In the genomic region with DNA sequence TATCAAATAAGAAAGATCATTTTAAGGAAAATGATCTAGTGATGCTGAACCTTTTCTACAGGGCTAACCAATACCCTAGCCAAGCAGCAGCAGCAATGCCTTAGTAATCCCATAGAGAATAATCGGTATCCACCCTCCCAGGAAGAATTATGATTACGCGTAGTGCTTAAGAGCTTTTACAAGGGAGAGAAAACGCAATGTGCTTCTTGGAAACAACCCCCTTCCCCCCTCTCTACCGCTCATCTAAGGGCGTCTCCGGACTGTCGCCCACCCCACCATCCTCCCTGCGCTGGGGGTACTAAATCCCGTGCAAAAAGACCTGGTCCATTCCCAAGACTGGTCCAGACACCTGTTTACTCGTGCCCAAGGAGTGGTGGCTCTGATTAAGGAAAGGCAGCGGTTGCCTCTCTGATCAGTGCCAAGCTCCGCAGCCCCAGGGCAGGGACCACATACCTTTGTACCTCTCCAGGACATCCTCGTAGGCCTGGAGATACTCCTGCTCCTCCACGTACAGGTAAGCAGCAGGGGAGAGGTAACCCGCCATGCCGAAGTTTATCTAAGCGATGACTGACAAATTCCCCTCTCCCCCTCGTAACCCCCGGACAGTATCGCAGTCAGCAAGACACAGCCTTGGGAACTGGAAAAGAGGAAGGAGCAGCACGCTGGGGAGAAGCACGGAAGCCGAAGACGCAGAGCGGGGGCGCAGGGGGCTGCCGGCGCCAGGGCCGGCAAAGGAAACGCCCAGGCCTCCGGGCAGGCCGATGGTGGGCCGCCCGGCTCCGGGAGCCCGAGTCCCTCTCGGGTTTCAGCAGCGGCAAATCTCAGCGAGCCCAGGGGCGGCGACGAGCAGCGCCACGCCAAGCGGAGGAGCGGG, we compare ENCODE assay signal across 8 cellular contexts.
DNase-seq lines count a peak whose midpoint lies in the region; ATAC-seq and TF ChIP-seq lines count a peak whose summit lies in the region.

No MANE protein-coding gene starts in this region.

- no peaks in the 10 kb centered on the region for H3K9me3 ChIP-seq in left ventricle myocardium inferior (replicated peaks)

- peak; percentile 29 for ATAC-seq in HG02852 (IDR thresholded peaks at IDR 0.05; ENCODE audit: unreplicated experiment)

- H3K4me3 Mint-ChIP-seq in activated naive CD8-positive, alpha-beta T cell treated with anti-CD3 and anti-CD28 coated beads for 36 hours, result peak overlapping the region; percentile 83

- no peaks in the 10 kb centered on the region for H3K9me3 Mint-ChIP-seq in activated naive CD8-positive, alpha-beta T cell treated with anti-CD3 and anti-CD28 coated beads for 36 hours

- H3K27ac Mint-ChIP-seq in activated naive CD8-positive, alpha-beta T cell treated with anti-CD3 and anti-CD28 coated beads for 36 hours, result no peak overlapping the region

- DNase-seq in A172 (ENCODE audit: low spot score) (peak; percentile 46), GM12865 (ENCODE audit: low read depth) (peak; percentile 52), NCI-H345 (lab: John Stamatoyannopoulos, UW) (peak; percentile 46), left ventricle myocardium inferior (peak; percentile 39), pons (ENCODE audit: low spot score) (peak; percentile 62), COLO829 (ENCODE audit: low spot score) (no peak)
- DNase-seq in activated naive CD8-positive, alpha-beta T cell treated with anti-CD3 and anti-CD28 coated beads for 36 hours, result peak; percentile 5

- H3K27ac ChIP-seq in left ventricle myocardium inferior (replicated peaks), result peak overlapping the region; percentile 94

- H3K4me1 ChIP-seq in left ventricle myocardium inferior, result peaks cover 59% of the 10 kb centered on the region

- TF ChIP-seq CTCF in GM12865 (IDR thresholded peaks at IDR 0.05; ENCODE audit: insufficient read depth, low read depth, low read length, missing control alignments) (no peak), left ventricle myocardium inferior (IDR thresholded peaks at IDR 0.05; ENCODE audit: borderline replicate concordance) (no peak)

- H3K27me3 ChIP-seq in left ventricle myocardium inferior (ENCODE audit: low read depth), result no peaks in the 10 kb centered on the region

- intact Hi-C loops in left ventricle myocardium inferior (cut with micrococcal nuclease), result loop anchor here (10.0 kb wide), 1 partner anchor 78 kb away; no protein-coding TSS in a partner anchor

- peak overlapping the region; percentile 89 for H3K4me3 ChIP-seq in GM12865 (ENCODE audit: low read depth, low read length)
- H3K4me3 ChIP-seq in left ventricle myocardium inferior, result peak overlapping the region; percentile 78

- H3K36me3 ChIP-seq in left ventricle myocardium inferior, result no peaks in the 10 kb centered on the region

- peaks cover 67% of the 10 kb centered on the region for H3K27me3 Mint-ChIP-seq in activated naive CD8-positive, alpha-beta T cell treated with anti-CD3 and anti-CD28 coated beads for 36 hours

- peaks cover 6% of the 10 kb centered on the region for H3K4me1 Mint-ChIP-seq in activated naive CD8-positive, alpha-beta T cell treated with anti-CD3 and anti-CD28 coated beads for 36 hours

- H3K36me3 Mint-ChIP-seq in activated naive CD8-positive, alpha-beta T cell treated with anti-CD3 and anti-CD28 coated beads for 36 hours, result no peaks in the 10 kb centered on the region
